In the genomic region with DNA sequence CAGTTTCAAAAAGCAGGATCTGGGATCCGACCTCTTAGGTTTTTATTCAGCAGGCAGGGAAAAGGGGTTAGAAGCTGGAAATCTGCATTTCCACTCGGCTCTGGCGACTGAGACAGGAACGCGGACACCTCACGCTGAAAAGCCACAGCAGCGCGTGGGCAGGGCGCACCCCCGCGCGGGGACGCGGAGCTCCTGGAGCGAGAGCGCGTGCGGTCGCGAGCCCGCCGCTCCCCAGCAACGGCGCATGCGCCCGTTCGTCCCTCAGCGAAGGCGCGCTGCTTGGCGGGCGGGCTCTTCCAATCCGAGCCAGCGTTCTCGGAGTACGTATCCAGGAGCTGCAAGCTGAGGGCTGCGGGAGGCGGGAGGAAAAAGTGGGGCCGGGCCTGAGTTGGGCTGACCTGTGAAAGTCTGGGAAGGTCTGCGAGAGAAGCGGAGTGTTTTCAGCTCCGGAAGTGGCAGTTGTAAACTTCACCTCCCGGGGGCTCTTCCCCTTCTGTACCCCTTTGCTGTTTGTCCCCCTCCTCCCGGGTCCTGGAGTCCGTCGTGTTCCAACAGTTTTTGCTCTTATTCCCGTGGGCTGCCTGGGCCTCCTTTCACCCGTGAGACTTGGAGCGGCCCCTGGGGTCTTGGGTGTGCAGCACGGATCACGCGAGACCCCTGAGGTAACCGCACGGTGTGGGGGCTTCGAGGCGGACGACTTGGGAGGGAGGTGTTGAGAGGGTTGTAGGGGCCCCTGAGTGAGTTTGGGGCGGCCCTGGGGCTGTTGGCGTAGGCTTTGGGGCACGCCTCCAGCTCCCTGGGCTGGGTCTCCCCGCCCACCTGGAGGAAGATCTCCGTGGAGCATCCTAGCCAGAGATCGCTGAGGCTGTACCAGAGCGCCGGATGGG, we compare ENCODE assay signal across 8 cellular contexts. TPM values are rescaled to one million over a fixed set of nuclear protein-coding genes. Genes with fewer than 3 reads are reported as not detected.
DNase-seq lines count a peak whose midpoint lies in the region; ATAC-seq and TF ChIP-seq lines count a peak whose summit lies in the region.

A gene (plus strand): TSS at position 403 of the 887 bp plus-strand sequence. CDS start 11,046 bp downstream, outside the sequence.

- intact Hi-C loops in testis (cut with DNase I; ENCODE audit: low total_unique reads), result no loop called here

- ATAC-seq in HG02571 (IDR thresholded peaks at IDR 0.05; ENCODE audit: unreplicated experiment) (peak; percentile 82), omental fat pad (ENCODE audit: low FRiP score) (peak; percentile 99)

- no peaks in the 10 kb centered on the region for H3K9me3 ChIP-seq in testis

- WGBS in testis, 2 donors, result 1% methylated on average over 55 to 65 of the region's 65 CpGs

- H3K27ac ChIP-seq in testis, result peak within 1 kb of the TSS; percentile 88 to 92

- H3K27me3 ChIP-seq in testis, result no peaks in the 10 kb centered on the region

- peak; percentile 94 for TF ChIP-seq POLR2A in NB4 (IDR thresholded peaks at IDR 0.05; ENCODE audit: extremely low read depth, insufficient read length)
- TF ChIP-seq POLR2A in testis (IDR thresholded peaks at IDR 0.05), result no peak

- POLR2A ChIA-PET in GM10248 (lab: Yijun Ruan, JAX), result interaction anchor here (1.9 kb wide), 1 partner anchor 42 kb away, joined by 5 read pairs; a partner anchor contains a TSS

- CTCF ChIA-PET in GM10248 (lab: Yijun Ruan, JAX), result interaction anchor here (0.7 to 2.5 kb wide), 22 partner anchors 8 to 374 kb away, joined by 3 to 10 read pairs (median 4); a partner anchor contains a TSS

- no peaks in the 10 kb centered on the region for H3K36me3 ChIP-seq in testis (ENCODE audit: low read depth, missing control alignments)

- DNase-seq in GM10248 (ENCODE audit: extremely low spot score), result peak; percentile 97
- peak; percentile 100 for DNase-seq in NB4 (ENCODE audit: low read depth)
- DNase-seq in SK-N-DZ (ENCODE audit: low spot score), result peak; percentile 92
- DNase-seq in activated naive CD4-positive, alpha-beta T cell treated with anti-CD3 and anti-CD28 coated beads, Interleukin-2, amount 50 U/mL, for 16 hours, result peak; percentile 87
- peak; percentile 51 for DNase-seq in glomerular endothelial cell (ENCODE audit: extremely low read depth, low read depth, low spot score)
- peak; percentile 64 for DNase-seq in omental fat pad (ENCODE audit: low spot score)
- peak; percentile 96 for DNase-seq in testis

- TF ChIP-seq CTCF in GM10248 (IDR thresholded peaks at IDR 0.05; ENCODE audit: control extremely low read depth, extremely low read depth, low read depth, missing control alignments) (no peak), NB4 (IDR thresholded peaks at IDR 0.05; ENCODE audit: low read depth, low read length) (peak; percentile 8), omental fat pad (IDR thresholded peaks at IDR 0.05) (no peak), testis (IDR thresholded peaks at IDR 0.05) (no peak)

- H3K4me3 ChIP-seq in NB4 (ENCODE audit: low read depth, low read length), result peak within 1 kb of the TSS; percentile 85
- peak within 1 kb of the TSS; percentile 79 to 87 for H3K4me3 ChIP-seq in testis

- H3K4me1 ChIP-seq in testis, result peaks cover 3% of the 10 kb centered on the region

RNA-seq across cellular contexts. Expression of the gene that starts here (rescaled TPM):
- polyA plus RNA-seq in SK-N-DZ (2014; cell fraction: cytosol; rRNA removed), result 2.0 and 2.1 TPM in 2 replicates
- polyA plus RNA-seq in SK-N-DZ (2014; cell fraction: nucleus; rRNA removed), result 4.2 and 10.3 TPM in 2 replicates
- 0.58 TPM in 2 replicates for total RNA-seq in glomerular endothelial cell
- 1 to 10 TPM; 1.1 to 5.0 (median 2.1) TPM for total RNA-seq in omental fat pad
- total RNA-seq in testis, result 10 to 100 TPM; 21.4 to 30.2 TPM
- polyA plus RNA-seq in testis (ENCODE audit: insufficient read depth, low read depth, low replicate concordance), result 13.2 TPM

Comparison
In these comparisons a context has a peak if more than half of its experiments do, and no peak if none do; other contexts are left out.
1. Peak in every context shown above with its lines: DNase-seq, ATAC-seq, H3K4me3 ChIP-seq and H3K27ac ChIP-seq.
2. Peak in DNase-seq in glomerular endothelial cell; RNA of the gene not detected or under 1 TPM.